In genomic region chr2:67209107-67209506, GRCh38 we compare ENCODE assay signal across 18 cellular contexts.
DNase-seq lines count a peak whose midpoint lies in the region; FAIRE-seq lines count a peak whose summit lies in the region.
"Had no signal": no experiment of that assay in that cellular context is flagged by ENCODE, and none has a peak within 500 bp of the region (broad histone marks: within the 10 kb centered on the region; RNA-seq: fewer than 3 reads in every experiment).

No MANE protein-coding gene starts in this region.

- H3K4me1 ChIP-seq in small intestine (ENCODE audit: control insufficient read depth in 2 of 2, insufficient read depth in 1 of 2, low read depth in 1 of 2, low read length in 1 of 2): no peaks in the 10 kb centered on the region

- no peak overlapping the region for H3K27ac Mint-ChIP-seq in activated T-helper 1 cell treated with anti-CD3 and anti-CD28 coated beads, Interleukin-12 subunit alpha, Interleukin-12 subunit beta, Interleukin-2, Interleukin-4 antibody, amounts not matched to agents 30 ng/mL and 10 ng/mL and 1 ng/mL, durations not matched to agents 14 hours and 24 hours and 36 hours
- H3K27ac Mint-ChIP-seq: B cell; CD4-positive, alpha-beta memory T cell had no signal

- no peaks in the 10 kb centered on the region for H3K4me1 Mint-ChIP-seq in activated T-helper 1 cell treated with anti-CD3 and anti-CD28 coated beads, Interleukin-12 subunit alpha, Interleukin-12 subunit beta, Interleukin-2, Interleukin-4 antibody, amounts not matched to agents 30 ng/mL and 10 ng/mL and 1 ng/mL, durations not matched to agents 14 hours and 24 hours and 36 hours (ENCODE audit: low read depth)
- H3K4me1 Mint-ChIP-seq: B cell; CD4-positive, alpha-beta memory T cell had no signal

- H3K27me3 ChIP-seq in small intestine (ENCODE audit: control insufficient read depth in 2 of 2, insufficient read depth in 2 of 2, low read length in 2 of 2): no peaks in the 10 kb centered on the region

- 81 to 91% (median 81%) methylated on average over 3 of the region's 3 CpGs for WGBS in small intestine, 3 donors

- FAIRE-seq in small intestine (lab: Jason Lieb, UNC) (no peak), GM19239 (lab: Jason Lieb, UNC) (no peak)
- FAIRE-seq: D721Med, H1 had no signal

- no peak overlapping the region for H3K4me3 Mint-ChIP-seq in activated T-helper 1 cell treated with anti-CD3 and anti-CD28 coated beads, Interleukin-12 subunit alpha, Interleukin-12 subunit beta, Interleukin-2, Interleukin-4 antibody, amounts not matched to agents 30 ng/mL and 10 ng/mL and 1 ng/mL, durations not matched to agents 14 hours and 24 hours and 36 hours
- H3K4me3 Mint-ChIP-seq: B cell; CD4-positive, alpha-beta memory T cell had no signal

- H3K9me3 ChIP-seq in small intestine (ENCODE audit: control insufficient read depth, low read depth): no peaks in the 10 kb centered on the region

- H3K9me3 Mint-ChIP-seq in activated T-helper 1 cell treated with anti-CD3 and anti-CD28 coated beads, Interleukin-12 subunit alpha, Interleukin-12 subunit beta, Interleukin-2, Interleukin-4 antibody, amounts not matched to agents 30 ng/mL and 10 ng/mL and 1 ng/mL, durations not matched to agents 14 hours and 24 hours and 36 hours: no peaks in the 10 kb centered on the region

- H3K36me3 ChIP-seq in small intestine (ENCODE audit: control insufficient read depth in 2 of 2, insufficient read depth in 2 of 2, low read length in 2 of 2): no peaks in the 10 kb centered on the region

- no peak overlapping the region for H3K27ac ChIP-seq in small intestine (ENCODE audit: low read depth in 1 of 2, low read length in 1 of 2)

- no peaks in the 10 kb centered on the region for H3K27me3 Mint-ChIP-seq in activated T-helper 1 cell treated with anti-CD3 and anti-CD28 coated beads, Interleukin-12 subunit alpha, Interleukin-12 subunit beta, Interleukin-2, Interleukin-4 antibody, amounts not matched to agents 30 ng/mL and 10 ng/mL and 1 ng/mL, durations not matched to agents 14 hours and 24 hours and 36 hours (ENCODE audit: insufficient read depth)
- H3K27me3 Mint-ChIP-seq: CD4-positive, alpha-beta memory T cell had no signal

- intact Hi-C loops in activated T-helper 1 cell treated with anti-CD3 and anti-CD28 coated beads, Interleukin-12 subunit alpha, Interleukin-12 subunit beta, Interleukin-2, Interleukin-4 antibody, amounts not matched to agents 30 ng/mL and 10 ng/mL and 1 ng/mL, durations not matched to agents 14 hours and 24 hours and 36 hours (cut with micrococcal nuclease): no loop called here

- H3K4me3 ChIP-seq in small intestine (ENCODE audit: low read depth in 1 of 2, low read length in 2 of 2): no peak overlapping the region

- DNase-seq in COR-L47 (lab: John Stamatoyannopoulos, UW) (peak; percentile 78), NCI-H1417 (lab: John Stamatoyannopoulos, UW) (peak; percentile 24 to 91 (median 67)), NCI-H748 treated with DMSO at 0.1 percent for 48 hours (lab: John Stamatoyannopoulos, UW) (peak; percentile 14), iris pigment epithelial cell (ENCODE audit: low read depth) (peak; percentile 33), small intestine (no peak), GM19239 (ENCODE audit: insufficient read length, low spot score) (no peak)
- no peak for DNase-seq in activated T-helper 1 cell treated with anti-CD3 and anti-CD28 coated beads, Interleukin-12 subunit alpha, Interleukin-12 subunit beta, Interleukin-2, Interleukin-4 antibody, amounts not matched to agents 30 ng/mL and 10 ng/mL and 1 ng/mL, durations not matched to agents 14 hours and 24 hours and 36 hours (ENCODE audit: low spot score)
- no peak for DNase-seq in effector CD4-positive, alpha-beta T cell
- DNase-seq: CD4-positive, alpha-beta memory T cell; GF-D8; NCI-H1436 treated with DMSO at 0.1 percent for 48 hours; NCI-H446 treated with DMSO at 0.1 percent for 48 hours; NK-92 treated with Interleukin-12 subunit alpha and Interleukin-12 subunit beta, amount 100 ng/mL, for 24 hours; OCI-M1; T-helper 1 cell had no signal

- no peaks in the 10 kb centered on the region for H3K36me3 Mint-ChIP-seq in activated T-helper 1 cell treated with anti-CD3 and anti-CD28 coated beads, Interleukin-12 subunit alpha, Interleukin-12 subunit beta, Interleukin-2, Interleukin-4 antibody, amounts not matched to agents 30 ng/mL and 10 ng/mL and 1 ng/mL, durations not matched to agents 14 hours and 24 hours and 36 hours (ENCODE audit: low read depth)
- H3K36me3 Mint-ChIP-seq: CD4-positive, alpha-beta memory T cell had no signal

Comparison
In these comparisons a context has a peak if more than half of its experiments do, and no peak if none do; other contexts are left out.
1. DNase-seq: peak in COR-L47 (single experiment), NCI-H1417 (3 of 3), NCI-H748 treated with DMSO at 0.1 percent for 48 hours (single experiment) and iris pigment epithelial cell (single experiment); none in small intestine (single experiment), GM19239 (single experiment), activated T-helper 1 cell treated with anti-CD3 and anti-CD28 coated beads, Interleukin-12 subunit alpha, Interleukin-12 subunit beta, Interleukin-2, Interleukin-4 antibody, amounts not matched to agents 30 ng/mL and 10 ng/mL and 1 ng/mL, durations not matched to agents 14 hours and 24 hours and 36 hours (single experiment) and effector CD4-positive, alpha-beta T cell (single experiment).